15 cellular contexts compared by ENCODE assay signal in genomic region chr4:185013715-185014114, GRCh38. TPM values are rescaled to one million over a fixed set of nuclear protein-coding genes. Genes with fewer than 3 reads are reported as not detected.
DNase-seq lines count a peak whose midpoint lies in the region; ATAC-seq and TF ChIP-seq lines count a peak whose summit lies in the region.
"Had no signal": no experiment of that assay in that cellular context is flagged by ENCODE, and none has a peak within 500 bp of the region (broad histone marks: within the 10 kb centered on the region; RNA-seq: fewer than 3 reads in every experiment).

No MANE protein-coding gene starts in this region.

- TF ChIP-seq CTCF in fibroblast of the aortic adventitia (IDR thresholded peaks at IDR 0.05; ENCODE audit: insufficient read depth, low read length), result no peak

- peaks cover 32% of the 10 kb centered on the region for H3K4me1 Mint-ChIP-seq in stimulated activated naive CD8-positive, alpha-beta T cell treated with anti-CD3 and anti-CD28 coated beads, Interleukin-15, amount 100 ng/mL, for 72 hours
- H3K4me1 Mint-ChIP-seq in activated T-helper 17 cell treated with anti-CD3 and anti-CD28 coated beads, Interleukin-2, amount 50 U/mL, for 72 hours, result no peaks in the 10 kb centered on the region

- no peak overlapping the region for H3K4me3 ChIP-seq in fibroblast of the aortic adventitia (ENCODE audit: low read depth, low read length)

- no peaks in the 10 kb centered on the region for H3K36me3 Mint-ChIP-seq in activated T-helper 17 cell treated with anti-CD3 and anti-CD28 coated beads, Interleukin-2, amount 50 U/mL, for 72 hours (ENCODE audit: low read depth)
- H3K36me3 Mint-ChIP-seq: CD8-positive, alpha-beta memory T cell had no signal

- no peak for DNase-seq in stimulated activated naive CD8-positive, alpha-beta T cell treated with anti-CD3 and anti-CD28 coated beads, Interleukin-15, amount 100 ng/mL, for 72 hours
- DNase-seq in stimulated activated naive CD8-positive, alpha-beta T cell treated with anti-CD3 and anti-CD28 coated beads, Interleukin-15, Interleukin-2, amounts not matched to agents 100 U/mL and 50 U/mL, for 24 hours, result no peak
- peak; percentile 10 for DNase-seq in fibroblast of the aortic adventitia (ENCODE audit: low read depth)
- DNase-seq in NCI-H2081 (lab: John Stamatoyannopoulos, UW), result no peak
- DNase-seq in nucleus accumbens (lab: John Stamatoyannopoulos, UW), result no peak
- DNase-seq: CD8-positive, alpha-beta memory T cell; H7; NCI-H1092; NCI-H1694 treated with DMSO at 0.1 percent for 48 hours; NCI-H446; PC-3 had no signal

- H3K4me3 Mint-ChIP-seq in stimulated activated naive CD8-positive, alpha-beta T cell treated with anti-CD3 and anti-CD28 coated beads, Interleukin-15, amount 100 ng/mL, for 72 hours, result peak overlapping the region in 1 of 2 donors; percentile 19
- H3K4me3 Mint-ChIP-seq in activated T-helper 17 cell treated with anti-CD3 and anti-CD28 coated beads, Interleukin-2, amount 50 U/mL, for 72 hours, result no peak overlapping the region

- no peaks in the 10 kb centered on the region for H3K9me3 Mint-ChIP-seq in stimulated activated naive CD8-positive, alpha-beta T cell treated with anti-CD3 and anti-CD28 coated beads, Interleukin-15, amount 100 ng/mL, for 72 hours
- H3K9me3 Mint-ChIP-seq in activated T-helper 17 cell treated with anti-CD3 and anti-CD28 coated beads, Interleukin-2, amount 50 U/mL, for 72 hours, result no peaks in the 10 kb centered on the region
- H3K9me3 Mint-ChIP-seq: CD8-positive, alpha-beta memory T cell had no signal

- H3K27me3 Mint-ChIP-seq in stimulated activated naive CD8-positive, alpha-beta T cell treated with anti-CD3 and anti-CD28 coated beads, Interleukin-15, amount 100 ng/mL, for 72 hours, result peaks cover 97% of the 10 kb centered on the region
- peaks cover 79% of the 10 kb centered on the region for H3K27me3 Mint-ChIP-seq in activated T-helper 17 cell treated with anti-CD3 and anti-CD28 coated beads, Interleukin-2, amount 50 U/mL, for 72 hours

- H3K27ac Mint-ChIP-seq in stimulated activated naive CD8-positive, alpha-beta T cell treated with anti-CD3 and anti-CD28 coated beads, Interleukin-15, amount 100 ng/mL, for 72 hours, result no peak overlapping the region
- H3K27ac Mint-ChIP-seq in activated T-helper 17 cell treated with anti-CD3 and anti-CD28 coated beads, Interleukin-2, amount 50 U/mL, for 72 hours, result no peak overlapping the region
- H3K27ac Mint-ChIP-seq: CD8-positive, alpha-beta memory T cell had no signal

- ATAC-seq in stimulated activated naive CD8-positive, alpha-beta T cell treated with anti-CD3 and anti-CD28 coated beads, Interleukin-15, amount 100 ng/mL, for 72 hours, result peak; percentile 68
- ATAC-seq in stimulated activated naive CD8-positive, alpha-beta T cell treated with anti-CD3 and anti-CD28 coated beads, Interleukin-15, Interleukin-2, amounts not matched to agents 100 U/mL and 50 U/mL, for 24 hours, result no peak
- ATAC-seq in activated T-helper 17 cell treated with anti-CD3 and anti-CD28 coated beads, Interleukin-2, amount 50 U/mL, for 72 hours (replicated peaks), result peak; percentile 32
- ATAC-seq in HG02885 (IDR thresholded peaks at IDR 0.05; ENCODE audit: poor library complexity, unreplicated experiment), result no peak
- ATAC-seq: PC-3 had no signal

RNA-seq across cellular contexts. Expression of gene HELT, which starts 4.6 kb away (rescaled TPM):
- not detected for total RNA-seq in activated T-helper 17 cell treated with anti-CD3 and anti-CD28 coated beads, Interleukin-2, amount 50 U/mL, for 72 hours
- not detected in 2 replicates for total RNA-seq in fibroblast of the aortic adventitia (ENCODE audit: low replicate concordance)
- total RNA-seq: CD8-positive, alpha-beta memory T cell; H7; HT1080; PC-3; SK-MEL-5 had no signal

Comparison
In these comparisons a context has a peak if more than half of its experiments do, and no peak if none do; other contexts are left out.
1. ATAC-seq: peak in stimulated activated naive CD8-positive, alpha-beta T cell treated with anti-CD3 and anti-CD28 coated beads, Interleukin-15, amount 100 ng/mL, for 72 hours (single experiment) and activated T-helper 17 cell treated with anti-CD3 and anti-CD28 coated beads, Interleukin-2, amount 50 U/mL, for 72 hours (single experiment); none in stimulated activated naive CD8-positive, alpha-beta T cell treated with anti-CD3 and anti-CD28 coated beads, Interleukin-15, Interleukin-2, amounts not matched to agents 100 U/mL and 50 U/mL, for 24 hours (single experiment) and HG02885 (single experiment).